In genomic region chr9:16363073-16363781, GRCh38 we compare ENCODE assay signal across 24 cellular contexts.
A peak's percentile ranks its signal among the peaks of the same experiment; 100 is the strongest.
DNase-seq lines count a peak whose midpoint lies in the region; ATAC-seq, FAIRE-seq and TF ChIP-seq lines count a peak whose summit lies in the region.
"Had no signal": no experiment of that assay in that cellular context is flagged by ENCODE, and none has a peak within 500 bp of the region (broad histone marks: within the 10 kb centered on the region; RNA-seq: fewer than 3 reads in every experiment).

No MANE protein-coding gene starts in this region.

- H3K9me3 ChIP-seq in left ventricle myocardium inferior (replicated peaks) = no peaks in the 10 kb centered on the region
- no peaks in the 10 kb centered on the region for H3K9me3 ChIP-seq in H1 (ENCODE audit: insufficient read depth in 2 of 2, low read depth in 1 of 2, low read length in 1 of 2)
- no peaks in the 10 kb centered on the region for H3K9me3 ChIP-seq in lower lobe of right lung
- H3K9me3 ChIP-seq in skeletal muscle tissue (ENCODE audit: control insufficient read depth in 3 of 3, low read length in 3 of 3) = no peaks in the 10 kb centered on the region
- H3K9me3 ChIP-seq: SJCRH30 had no signal

- H3K18ac ChIP-seq in H1 (ENCODE audit: extremely low read depth, low read length) = no peak overlapping the region

- H3K14ac ChIP-seq in H1 (ENCODE audit: insufficient read length) = no peak overlapping the region

- no peak for TF ChIP-seq EP300 in H1 (IDR thresholded peaks at IDR 0.05; ENCODE audit: borderline replicate concordance in 1 of 2, low read depth in 2 of 2, low read length in 2 of 2)

- H3K9ac ChIP-seq in H1 (replicated peaks in 1 of 4; ENCODE audit: extremely low read depth in 1 of 4, low read depth in 3 of 4, low read length in 3 of 4) = no peak overlapping the region; a peak in 1 of 7 replicates
- no peak overlapping the region for H3K9ac ChIP-seq in skeletal muscle tissue (ENCODE audit: low read depth in 1 of 3, low read length in 3 of 3)
- H3K9ac ChIP-seq: BLaER1 treated with 17β-estradiol and CSF1 and Interleukin-3, amounts not matched to agents 10 nM and 100 nM; KMS-11 had no signal

- 90% methylated on average over 8 of the region's 8 CpGs; no CpG with 5 or more reads in 1 of the 2 experiments for WGBS in H1 (ENCODE audit: extremely low coverage in 1 of 2, insufficient coverage in 1 of 2, insufficient read length in 1 of 2, insufficient replicate concordance in 2 of 2, low coverage in 1 of 2, low lambda C conversion rate in 2 of 2, missing lambda C conversion rate in 1 of 2), 2 experiments

- H3K36me3 ChIP-seq in left ventricle myocardium inferior = no peaks in the 10 kb centered on the region
- H3K36me3 ChIP-seq in H1 (ENCODE audit: control insufficient read depth in 2 of 4, insufficient read depth in 4 of 4, low read length in 3 of 4) = no peaks in the 10 kb centered on the region
- H3K36me3 ChIP-seq in lower lobe of right lung = no peaks in the 10 kb centered on the region
- no peaks in the 10 kb centered on the region for H3K36me3 ChIP-seq in skeletal muscle tissue (ENCODE audit: control insufficient read depth in 3 of 3, insufficient read depth in 3 of 3, low read length in 3 of 3)
- H3K36me3 ChIP-seq: BLaER1 treated with 17β-estradiol and CSF1 and Interleukin-3, amounts not matched to agents 10 nM and 100 nM; SJCRH30 had no signal

- H4K91ac ChIP-seq in H1 (replicated peaks; ENCODE audit: insufficient read length, low read length) = no peak overlapping the region

- TF ChIP-seq POLR2A in H1 (IDR thresholded peaks at IDR 0.05; ENCODE audit: control extremely low read depth in 1 of 2, low read depth in 2 of 2, low read length in 2 of 2) = no peak

- H3K4ac ChIP-seq in H1 (replicated peaks; ENCODE audit: insufficient read length, low read depth, low read length) = no peak overlapping the region

- H3K27me3 ChIP-seq in left ventricle myocardium inferior (ENCODE audit: low read depth) (peaks cover 6% of the 10 kb centered on the region), H1 (replicated peaks in 1 of 4; ENCODE audit: control insufficient read depth in 3 of 4, extremely low read depth in 1 of 4, insufficient read depth in 3 of 4, low read length in 3 of 4) (no peaks in the 10 kb centered on the region), lower lobe of right lung (ENCODE audit: low read depth) (no peaks in the 10 kb centered on the region), skeletal muscle tissue (ENCODE audit: control insufficient read depth in 3 of 3, insufficient read depth in 3 of 3, low read length in 3 of 3) (no peaks in the 10 kb centered on the region), dorsolateral prefrontal cortex (peaks cover 0 to 7% (median 0%) of the 10 kb centered on the region in 45 donors)
- H3K27me3 ChIP-seq: BLaER1 treated with 17β-estradiol and CSF1 and Interleukin-3, amounts not matched to agents 10 nM and 100 nM; SJCRH30 had no signal

- H3K4me1 ChIP-seq in left ventricle myocardium inferior = peaks cover 19% of the 10 kb centered on the region
- peaks cover 0 to 2% (median 1%) of the 10 kb centered on the region in 4 experiments; a peak in 1 of 7 replicates for H3K4me1 ChIP-seq in H1 (replicated peaks in 1 of 4; ENCODE audit: control insufficient read depth in 3 of 4, insufficient read depth in 4 of 4, low read length in 3 of 4)
- H3K4me1 ChIP-seq in lower lobe of right lung = no peaks in the 10 kb centered on the region
- no peaks in the 10 kb centered on the region for H3K4me1 ChIP-seq in skeletal muscle tissue (ENCODE audit: control insufficient read depth in 3 of 3, insufficient read depth in 3 of 3, low read length in 3 of 3)

- no peak overlapping the region for H2BK15ac ChIP-seq in H1 (ENCODE audit: low read length)

- H3K4me2 ChIP-seq in H1 (ENCODE audit: insufficient read depth in 1 of 2, low read depth in 2 of 2, low read length in 2 of 2) = no peak overlapping the region
- H3K4me2 ChIP-seq: KMS-11 had no signal

- no peak overlapping the region for H2BK5ac ChIP-seq in H1 (ENCODE audit: low read depth, low read length)

- no peak overlapping the region for H2BK120ac ChIP-seq in H1 (replicated peaks; ENCODE audit: low read depth, low read length)

- H4K5ac ChIP-seq in H1 (ENCODE audit: insufficient read length, low read depth, low read length) = no peak overlapping the region

- DNase-seq in left ventricle myocardium inferior (no peak), Right ventricle myocardium inferior (ENCODE audit: missing footprints) (no peak), H1 (ENCODE audit: low read depth in 1 of 2, low spot score in 2 of 2) (no peak), lower lobe of right lung (no peak), dorsolateral prefrontal cortex (no peak), AG08395 (ENCODE audit: low spot score) (no peak)
- DNase-seq: AML-193; CD4-positive, alpha-beta T cell; COR-L47; GOT3; MM.1S; NCI-H2029; NCI-H446; NCI-H524 treated with DMSO at 0.1 percent for 48 hours; NCI-H774; SJCRH30 had no signal

- H2AFZ ChIP-seq in H1 (ENCODE audit: low read length) = no peak overlapping the region; the same call in 1 of the 2 replicates

- no peak overlapping the region for H2BK20ac ChIP-seq in H1 (ENCODE audit: low read length)

- H3K27ac ChIP-seq in left ventricle myocardium inferior (replicated peaks) (peak overlapping the region; percentile 66), H1 (ENCODE audit: low read depth, low read length) (no peak overlapping the region), lower lobe of right lung (peak overlapping the region; percentile 67), skeletal muscle tissue (ENCODE audit: low read depth, low read length) (peak overlapping the region; percentile 58), dorsolateral prefrontal cortex (no peak overlapping the region)
- H3K27ac ChIP-seq: BLaER1 treated with 17β-estradiol and CSF1 and Interleukin-3, amounts not matched to agents 10 nM and 100 nM; KMS-11; SJCRH30 had no signal

- TF ChIP-seq CTCF in left ventricle myocardium inferior (IDR thresholded peaks at IDR 0.05; ENCODE audit: borderline replicate concordance) (no peak), H1 (IDR thresholded peaks at IDR 0.05; ENCODE audit: control extremely low read depth in 1 of 3, insufficient read depth in 1 of 3, low read depth in 1 of 3, low read length in 3 of 3) (no peak), lower lobe of right lung (IDR thresholded peaks at IDR 0.05) (no peak), dorsolateral prefrontal cortex (IDR thresholded peaks at IDR 0.05 in 54 of 56, conservative IDR thresholded peaks at IDR 0.05 in 2 of 56; ENCODE audit: low read depth in 1 of 56, partially characterized antibody in 56 of 56) (no peak)

- no peaks in the 10 kb centered on the region for H3K23me2 ChIP-seq in H1 (ENCODE audit: low read depth, low read length)

- no peak for FAIRE-seq in H1 (lab: Jason Lieb, UNC)
- FAIRE-seq: A204.1, G401.6, RCC 7860 had no signal

- CTCF ChIA-PET in H1 (lab: Charles Lee; ENCODE audit: partially characterized antibody) = interaction anchor here (0.5 to 1.8 kb wide), 3 partner anchors 35 to 277 kb away, joined by 3 to 7 read pairs (median 4); no protein-coding TSS in a partner anchor

- H3K79me2 ChIP-seq in H1 (ENCODE audit: control insufficient read depth in 1 of 2, insufficient read depth in 2 of 2, low read length in 2 of 2) = no peaks in the 10 kb centered on the region

- no peak overlapping the region for H3K56ac ChIP-seq in H1 (replicated peaks; ENCODE audit: insufficient read length, low read depth, low read length)

- H4K20me1 ChIP-seq in H1 (replicated peaks in 1 of 2; ENCODE audit: control insufficient read depth in 1 of 2, insufficient read depth in 2 of 2, low read length in 2 of 2) = no peaks in the 10 kb centered on the region
- H4K20me1 ChIP-seq: BLaER1 treated with 17β-estradiol and CSF1 and Interleukin-3, amounts not matched to agents 10 nM and 100 nM had no signal

- H2BK12ac ChIP-seq in H1 (ENCODE audit: low read depth, low read length) = peak overlapping the region; percentile 23; the same call in 1 of the 2 replicates

- no peak overlapping the region for H3K4me3 ChIP-seq in left ventricle myocardium inferior
- no peak overlapping the region for H3K4me3 ChIP-seq in H1 (ENCODE audit: extremely low read depth in 1 of 4, insufficient read depth in 2 of 4, low read depth in 3 of 4, low read length in 4 of 4)
- H3K4me3 ChIP-seq in lower lobe of right lung = no peak overlapping the region
- no peak overlapping the region for H3K4me3 ChIP-seq in skeletal muscle tissue (ENCODE audit: low read length in 3 of 3)
- H3K4me3 ChIP-seq in dorsolateral prefrontal cortex = no peak overlapping the region
- H3K4me3 ChIP-seq: BLaER1 treated with 17β-estradiol and CSF1 and Interleukin-3, amounts not matched to agents 10 nM and 100 nM; SJCRH30 had no signal

- H2AK5ac ChIP-seq in H1 (ENCODE audit: low read depth, low read length) = no peak overlapping the region

- TF ChIP-seq RAD21 in H1 (IDR thresholded peaks at IDR 0.05 in 1 of 2, conservative IDR thresholded peaks at IDR 0.05 in 1 of 2; ENCODE audit: low read depth in 2 of 2, low read length in 2 of 2) = no peak

- no peak overlapping the region for H4K8ac ChIP-seq in H1 (ENCODE audit: extremely low read depth, insufficient read depth, low read length)

- ATAC-seq in Right ventricle myocardium inferior (no peak), lower lobe of right lung (no peak), GM21576 (IDR thresholded peaks at IDR 0.05; ENCODE audit: unreplicated experiment) (no peak)
- ATAC-seq: HCT116 had no signal

- no peaks in the 10 kb centered on the region for H3K79me1 ChIP-seq in H1 (ENCODE audit: low read depth, low read length)

- intact Hi-C loops in left ventricle myocardium inferior (cut with micrococcal nuclease) = no loop called here
- intact Hi-C loops in Right ventricle myocardium inferior (cut with DNase I) = no loop called here
- intact Hi-C loops in lower lobe of right lung (cut with DNase I) = no loop called here
- intact Hi-C loops in dorsolateral prefrontal cortex (cut with DNase I) = no loop called here

- POLR2A ChIA-PET in H1 (lab: Charles Lee; ENCODE audit: partially characterized antibody) = no interaction called here

- H3K23ac ChIP-seq in H1 (ENCODE audit: insufficient read length) = no peak overlapping the region

TF ChIP-seq in H1, 55 proteins besides CTCF, POLR2A, EP300 and RAD21:
- no peak for TF ChIP-seq KDM5A (IDR thresholded peaks at IDR 0.05; ENCODE audit: low read length)
- TF ChIP-seq ZNF274 (IDR thresholded peaks at IDR 0.05; ENCODE audit: borderline replicate concordance, extremely low read depth, low read length) = no peak
- no peak for TF ChIP-seq NRF1 (IDR thresholded peaks at IDR 0.05; ENCODE audit: low read depth, low read length)
- no peak for TF ChIP-seq EGR1 (IDR thresholded peaks at IDR 0.05; ENCODE audit: borderline replicate concordance, low read depth, low read length)
- TF ChIP-seq SIX5 (IDR thresholded peaks at IDR 0.05; ENCODE audit: low read depth, low read length) = no peak
- TF ChIP-seq POU5F1 (IDR thresholded peaks at IDR 0.05; ENCODE audit: low read depth, low read length) = no peak
- no peak for TF ChIP-seq FOSL1 (IDR thresholded peaks at IDR 0.05; ENCODE audit: insufficient read depth, low read depth, low read length)
- TF ChIP-seq SUZ12 (IDR thresholded peaks at IDR 0.05; ENCODE audit: low read length) = no peak

Comparison
In these comparisons a context has a peak if more than half of its experiments do, and no peak if none do; other contexts are left out.
1. H3K27ac ChIP-seq: peak in left ventricle myocardium inferior (single experiment), lower lobe of right lung (single experiment) and skeletal muscle tissue (single experiment); none in H1 (single experiment) and dorsolateral prefrontal cortex (0 of 59).